8 cellular contexts compared by ENCODE assay signal in the genomic region with DNA sequence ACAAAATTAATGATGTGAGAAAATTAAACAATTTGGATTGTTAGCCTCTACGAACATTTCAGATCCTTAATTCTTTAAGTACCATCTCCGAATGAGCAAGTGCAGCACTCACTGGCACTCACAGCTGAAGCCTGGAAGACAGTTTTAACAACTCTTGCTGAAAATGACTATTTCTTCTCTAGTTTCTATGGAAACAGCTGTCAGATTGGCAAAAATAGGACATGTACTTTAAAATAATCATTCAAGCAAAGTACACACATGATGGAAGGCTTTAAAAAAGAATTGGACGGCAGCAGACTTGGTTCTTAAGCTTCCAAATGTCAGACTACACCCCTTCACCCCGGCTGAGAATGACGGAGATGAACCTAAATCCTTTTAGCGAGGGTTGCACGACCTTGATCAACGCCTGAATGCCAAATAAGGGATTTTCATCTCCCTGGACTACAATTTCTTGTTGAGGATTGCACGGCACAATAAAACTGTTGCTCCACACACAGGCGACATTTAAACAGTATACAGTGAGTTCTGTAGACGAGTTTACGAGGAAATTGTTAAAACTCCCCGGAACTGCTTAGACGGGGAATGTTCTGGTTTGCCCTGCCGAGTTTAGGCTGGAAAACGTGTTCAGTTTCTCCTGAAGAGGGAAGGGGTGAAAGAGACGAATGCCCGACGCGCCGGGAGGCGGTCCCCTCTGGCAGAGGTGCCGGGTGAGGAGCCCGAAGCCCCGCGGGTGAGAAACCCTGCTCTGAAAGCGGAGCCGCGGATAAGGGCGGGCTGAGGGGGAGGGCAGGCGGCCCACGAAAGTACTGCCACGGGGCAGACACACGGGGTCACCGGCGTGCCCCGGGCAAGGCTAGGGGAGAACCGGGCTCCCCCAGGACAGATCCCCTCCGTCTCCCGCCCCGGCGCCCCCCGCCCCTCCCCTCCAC. TPM values are rescaled to one million over a fixed set of nuclear protein-coding genes. Genes with fewer than 3 reads are reported as not detected.
A peak's percentile ranks its signal among the peaks of the same experiment; 100 is the strongest.
DNase-seq lines count a peak whose midpoint lies in the region; ATAC-seq and TF ChIP-seq lines count a peak whose summit lies in the region.

No MANE protein-coding gene starts in this region.

- H3K4me1 Mint-ChIP-seq in activated T-helper 2 cell treated with anti-CD3 and anti-CD28 coated beads, Interferon-gamma antibody, Interleukin-2, Interleukin-4, amounts not matched to agents 10 μg/mL and 5 μg/mL and 100 μg/mL, durations not matched to agents 14 hours and 24 hours and 36 hours (ENCODE audit: low read depth) = peaks cover 21% of the 10 kb centered on the region
- H3K4me1 Mint-ChIP-seq in naive thymus-derived CD8-positive, alpha-beta T cell = peaks cover 18 to 42% (median 37%) of the 10 kb centered on the region in 4 donors
- peaks cover 26% of the 10 kb centered on the region for H3K4me1 Mint-ChIP-seq in stimulated activated memory B cell treated with anti-CD40 and anti-IgM and Interleukin-4, amounts not matched to agents 10 μg/mL and 1 μg/mL and 100 μg/mL, for 72 hours

- peak; percentile 76 for DNase-seq in D341Med (ENCODE audit: low spot score)
- DNase-seq in Peyer's patch = peak; percentile 77 to 90 (median 86)
- peak; percentile 65 for DNase-seq in activated T-helper 2 cell treated with anti-CD3 and anti-CD28 coated beads, Interferon-gamma antibody, Interleukin-2, Interleukin-4, amounts not matched to agents 10 μg/mL and 5 μg/mL and 100 μg/mL, durations not matched to agents 14 hours and 24 hours and 36 hours (ENCODE audit: low spot score)
- peak; percentile 68 for DNase-seq in fibroblast of mammary gland (ENCODE audit: low read depth)
- DNase-seq in naive thymus-derived CD8-positive, alpha-beta T cell = peak; percentile 66 to 86 (median 80)

- peak overlapping the region; percentile 90 for H3K27ac Mint-ChIP-seq in activated T-helper 2 cell treated with anti-CD3 and anti-CD28 coated beads, Interferon-gamma antibody, Interleukin-2, Interleukin-4, amounts not matched to agents 10 μg/mL and 5 μg/mL and 100 μg/mL, durations not matched to agents 14 hours and 24 hours and 36 hours
- peak overlapping the region; percentile 95 to 99 (median 99) for H3K27ac Mint-ChIP-seq in naive thymus-derived CD8-positive, alpha-beta T cell
- H3K27ac Mint-ChIP-seq in stimulated activated memory B cell treated with anti-CD40 and anti-IgM and Interleukin-4, amounts not matched to agents 10 μg/mL and 1 μg/mL and 100 μg/mL, for 72 hours = peak overlapping the region; percentile 99

- H3K4me1 ChIP-seq in HUES64 (ENCODE audit: insufficient read depth, low read length) (peaks cover 9% of the 10 kb centered on the region), Peyer's patch (peaks cover 0 to 10% (median 0%) of the 10 kb centered on the region in 4 donors)

- no peaks in the 10 kb centered on the region for H3K9me3 ChIP-seq in HUES64 (ENCODE audit: insufficient read depth, low read depth, low read length)
- no peaks in the 10 kb centered on the region for H3K9me3 ChIP-seq in Peyer's patch

- no peaks in the 10 kb centered on the region for H3K9me3 Mint-ChIP-seq in activated T-helper 2 cell treated with anti-CD3 and anti-CD28 coated beads, Interferon-gamma antibody, Interleukin-2, Interleukin-4, amounts not matched to agents 10 μg/mL and 5 μg/mL and 100 μg/mL, durations not matched to agents 14 hours and 24 hours and 36 hours
- H3K9me3 Mint-ChIP-seq in naive thymus-derived CD8-positive, alpha-beta T cell = no peaks in the 10 kb centered on the region
- no peaks in the 10 kb centered on the region for H3K9me3 Mint-ChIP-seq in stimulated activated memory B cell treated with anti-CD40 and anti-IgM and Interleukin-4, amounts not matched to agents 10 μg/mL and 1 μg/mL and 100 μg/mL, for 72 hours

- H3K4me3 Mint-ChIP-seq in activated T-helper 2 cell treated with anti-CD3 and anti-CD28 coated beads, Interferon-gamma antibody, Interleukin-2, Interleukin-4, amounts not matched to agents 10 μg/mL and 5 μg/mL and 100 μg/mL, durations not matched to agents 14 hours and 24 hours and 36 hours (ENCODE audit: low read depth) = peak overlapping the region; percentile 89
- peak overlapping the region; percentile 91 to 97 (median 94) for H3K4me3 Mint-ChIP-seq in naive thymus-derived CD8-positive, alpha-beta T cell
- H3K4me3 Mint-ChIP-seq in stimulated activated memory B cell treated with anti-CD40 and anti-IgM and Interleukin-4, amounts not matched to agents 10 μg/mL and 1 μg/mL and 100 μg/mL, for 72 hours = peak overlapping the region; percentile 90

- 4% methylated on average over 38 of the region's 43 CpGs for WGBS in HUES64

- no peaks in the 10 kb centered on the region for H3K36me3 ChIP-seq in HUES64 (ENCODE audit: insufficient read depth, low read length)
- no peaks in the 10 kb centered on the region for H3K36me3 ChIP-seq in Peyer's patch

- peak; percentile 57 for ATAC-seq in GM21526 (IDR thresholded peaks at IDR 0.05; ENCODE audit: low FRiP score, unreplicated experiment)
- ATAC-seq in naive thymus-derived CD8-positive, alpha-beta T cell = peak; percentile 79 to 84
- peak; percentile 88 for ATAC-seq in stimulated activated memory B cell treated with anti-CD40 and anti-IgM and Interleukin-4, amounts not matched to agents 10 μg/mL and 1 μg/mL and 100 μg/mL, for 72 hours

- no peaks in the 10 kb centered on the region for H3K27me3 ChIP-seq in HUES64 (ENCODE audit: insufficient read depth, low read length)
- no peaks in the 10 kb centered on the region for H3K27me3 ChIP-seq in Peyer's patch

- peak overlapping the region; percentile 72 for H3K9ac ChIP-seq in HUES64 (ENCODE audit: low read depth, low read length)

- intact Hi-C loops in activated T-helper 2 cell treated with anti-CD3 and anti-CD28 coated beads, Interferon-gamma antibody, Interleukin-2, Interleukin-4, amounts not matched to agents 10 μg/mL and 5 μg/mL and 100 μg/mL, durations not matched to agents 14 hours and 24 hours and 36 hours (cut with micrococcal nuclease) = loop anchor here (1.0 to 2.0 kb wide), 6 partner anchors 22 to 1715 kb away; no protein-coding TSS in a partner anchor

- TF ChIP-seq CTCF in Peyer's patch (IDR thresholded peaks at IDR 0.05) (no peak), fibroblast of mammary gland (conservative IDR thresholded peaks at IDR 0.05; ENCODE audit: control insufficient read depth, insufficient read depth, low read depth, low read length) (no peak)

- peak overlapping the region; percentile 43 for H3K27ac ChIP-seq in HUES64 (ENCODE audit: low read depth, low read length)
- H3K27ac ChIP-seq in Peyer's patch = peak overlapping the region; percentile 98 to 100 (median 99)

- peaks cover 17% of the 10 kb centered on the region for H3K27me3 Mint-ChIP-seq in activated T-helper 2 cell treated with anti-CD3 and anti-CD28 coated beads, Interferon-gamma antibody, Interleukin-2, Interleukin-4, amounts not matched to agents 10 μg/mL and 5 μg/mL and 100 μg/mL, durations not matched to agents 14 hours and 24 hours and 36 hours (ENCODE audit: low read depth)
- H3K27me3 Mint-ChIP-seq in naive thymus-derived CD8-positive, alpha-beta T cell = peaks cover 0 to 3% (median 0%) of the 10 kb centered on the region in 5 donors
- H3K27me3 Mint-ChIP-seq in stimulated activated memory B cell treated with anti-CD40 and anti-IgM and Interleukin-4, amounts not matched to agents 10 μg/mL and 1 μg/mL and 100 μg/mL, for 72 hours = peaks cover 10% of the 10 kb centered on the region

- no peak for TF ChIP-seq POLR2A in Peyer's patch (IDR thresholded peaks at IDR 0.05)

- H3K4me3 ChIP-seq in HUES64 (ENCODE audit: low read length) = peak overlapping the region; percentile 74
- peak overlapping the region; percentile 83 to 90 (median 86) for H3K4me3 ChIP-seq in Peyer's patch
- peak overlapping the region; percentile 58 for H3K4me3 ChIP-seq in fibroblast of mammary gland (ENCODE audit: control insufficient read depth, low read depth, low read length)

- no peaks in the 10 kb centered on the region for H3K36me3 Mint-ChIP-seq in activated T-helper 2 cell treated with anti-CD3 and anti-CD28 coated beads, Interferon-gamma antibody, Interleukin-2, Interleukin-4, amounts not matched to agents 10 μg/mL and 5 μg/mL and 100 μg/mL, durations not matched to agents 14 hours and 24 hours and 36 hours (ENCODE audit: low read depth)
- H3K36me3 Mint-ChIP-seq in naive thymus-derived CD8-positive, alpha-beta T cell = peaks cover 0 to 3% (median 0%) of the 10 kb centered on the region in 3 donors
- no peaks in the 10 kb centered on the region for H3K36me3 Mint-ChIP-seq in stimulated activated memory B cell treated with anti-CD40 and anti-IgM and Interleukin-4, amounts not matched to agents 10 μg/mL and 1 μg/mL and 100 μg/mL, for 72 hours

- POLR2A ChIA-PET in naive thymus-derived CD8-positive, alpha-beta T cell (lab: Charles Lee) = interaction anchor here (0.8 to 1.1 kb wide), 4 partner anchors 9 to 238 kb away, joined by 3 to 5 read pairs (median 4); partner anchors contain the start of gene JUN

RNA-seq across cellular contexts. Expression of gene OMA1, which starts 0.7 kb away (rescaled TPM):
- polyA plus RNA-seq in HUES64 (2013, experiment 1 of 2) = 11.8 TPM
- polyA plus RNA-seq in HUES64 (2013, experiment 2 of 2) = 9.9 TPM
- total RNA-seq in Peyer's patch = 10 to 100 TPM; 15.5 to 52.8 (median 17.6) TPM
- total RNA-seq in activated T-helper 2 cell treated with anti-CD3 and anti-CD28 coated beads, Interferon-gamma antibody, Interleukin-2, Interleukin-4, amounts not matched to agents 10 μg/mL and 5 μg/mL and 100 μg/mL, durations not matched to agents 14 hours and 24 hours and 36 hours = 10.2 and 10.3 TPM in 2 replicates
- 10 to 100 TPM; 67.4 to 72.2 TPM for total RNA-seq in naive thymus-derived CD8-positive, alpha-beta T cell
- polyA plus RNA-seq in naive thymus-derived CD8-positive, alpha-beta T cell = 10 to 100 TPM; 37.1 to 55.7 (median 38.2) TPM

RNA-seq across cellular contexts. Expression of gene TACSTD2, which starts 31.2 kb away (rescaled TPM):
- polyA plus RNA-seq in HUES64 (2013, experiment 1 of 2) = 0.60 TPM
- 0.38 TPM for polyA plus RNA-seq in HUES64 (2013, experiment 2 of 2)
- under 1 TPM in 2 of 4 donors, not detected in 2; 0.47 to 0.70 TPM for total RNA-seq in Peyer's patch
- 0.07 and 0.09 TPM in 2 replicates for total RNA-seq in activated T-helper 2 cell treated with anti-CD3 and anti-CD28 coated beads, Interferon-gamma antibody, Interleukin-2, Interleukin-4, amounts not matched to agents 10 μg/mL and 5 μg/mL and 100 μg/mL, durations not matched to agents 14 hours and 24 hours and 36 hours
- not detected for total RNA-seq in naive thymus-derived CD8-positive, alpha-beta T cell
- not detected for polyA plus RNA-seq in naive thymus-derived CD8-positive, alpha-beta T cell

Comparison
In these comparisons a context has a peak if more than half of its experiments do, and no peak if none do; other contexts are left out.
1. Peak in every context shown above with its lines: DNase-seq, ATAC-seq, H3K4me3 ChIP-seq and H3K27ac ChIP-seq.